In the genomic region with DNA sequence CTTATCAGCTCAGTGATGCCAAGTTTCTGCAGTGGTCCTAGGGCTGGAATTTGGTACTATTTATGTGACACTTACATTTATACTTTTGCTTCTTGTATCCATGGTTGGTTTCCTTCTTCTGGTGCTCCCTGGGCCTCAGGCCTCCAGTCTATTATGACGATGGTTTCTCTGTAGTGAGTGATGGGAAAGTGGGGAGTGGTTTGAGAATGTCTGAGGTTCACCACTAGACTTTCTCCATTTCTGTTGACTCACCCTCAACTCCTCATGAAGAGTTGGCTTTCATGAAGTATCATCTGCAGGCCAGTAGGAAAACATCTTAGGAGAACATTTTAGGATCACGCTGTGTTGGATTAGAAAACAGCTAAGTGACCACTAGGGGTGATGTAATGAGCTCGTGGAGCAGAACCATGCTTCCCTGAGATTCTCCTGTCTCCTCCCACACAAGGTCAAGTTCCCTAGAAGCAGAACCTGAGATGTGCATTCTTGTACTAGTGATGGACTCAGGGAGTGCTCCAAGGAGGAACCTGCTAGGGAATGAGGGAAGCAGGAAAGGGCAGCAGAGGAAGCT, we compare ENCODE assay signal across 1 cellular context.
TF ChIP-seq lines count a peak whose summit lies in the region.

No MANE protein-coding gene starts in this region.

TF ChIP-seq in HepG2, 621 proteins besides CTCF, POLR2A, EP300 and RAD21:
- no peak for TF ChIP-seq IRF9 (CRISPR knock-in tag; IDR thresholded peaks at IDR 0.05; ENCODE audit: borderline replicate concordance)
- no peak for TF ChIP-seq ZNF891 (CRISPR knock-in tag; IDR thresholded peaks at IDR 0.05)
- TF ChIP-seq, protein P1, sequence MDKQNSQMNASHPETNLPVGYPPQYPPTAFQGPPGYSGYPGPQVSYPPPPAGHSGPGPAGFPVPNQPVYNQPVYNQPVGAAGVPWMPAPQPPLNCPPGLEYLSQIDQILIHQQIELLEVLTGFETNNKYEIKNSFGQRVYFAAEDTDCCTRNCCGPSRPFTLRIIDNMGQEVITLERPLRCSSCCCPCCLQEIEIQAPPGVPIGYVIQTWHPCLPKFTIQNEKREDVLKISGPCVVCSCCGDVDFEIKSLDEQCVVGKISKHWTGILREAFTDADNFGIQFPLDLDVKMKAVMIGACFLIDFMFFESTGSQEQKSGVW (CRISPR knock-in tag; IDR thresholded peaks at IDR 0.05; ENCODE audit: borderline replicate concordance): no peak
